Comparison of ENCODE assay signal across 17 cellular contexts in the genomic region with DNA sequence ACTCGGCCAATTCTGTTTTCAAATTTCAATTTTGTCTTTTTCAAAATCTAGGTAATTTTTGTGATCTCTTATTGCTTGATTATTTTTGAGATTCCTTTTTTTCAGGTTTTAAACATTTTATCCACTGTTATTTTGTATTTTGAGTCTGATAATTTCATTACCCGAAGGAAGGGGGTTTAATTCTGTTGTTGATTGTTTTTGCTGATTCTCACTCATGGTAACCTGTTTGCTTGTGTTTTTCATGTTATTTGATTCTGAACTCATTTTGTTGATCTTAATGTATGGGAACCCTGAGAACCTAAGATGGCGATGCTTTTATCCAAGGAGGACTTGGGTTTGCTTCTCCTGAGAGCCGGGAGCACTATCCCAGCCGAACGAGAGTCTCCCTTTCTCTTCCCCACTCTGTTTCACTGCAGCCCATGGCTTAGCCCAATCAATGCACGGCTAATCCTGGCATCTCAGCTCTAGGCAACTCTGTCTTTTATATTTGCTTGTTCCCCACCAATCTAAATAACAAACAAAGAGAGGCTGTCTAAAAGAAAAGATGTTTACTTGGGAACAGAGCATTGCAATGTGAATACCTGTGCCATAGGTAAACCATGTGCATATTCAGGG.
"Had no signal": no experiment of that assay in that cellular context is flagged by ENCODE, and none has a peak within 500 bp of the region (broad histone marks: within the 10 kb centered on the region; RNA-seq: fewer than 3 reads in every experiment).

No MANE protein-coding gene starts in this region.

- H3K27ac Mint-ChIP-seq: type B pancreatic cell had no signal

- H3K9me3 Mint-ChIP-seq: endodermal cell; naive thymus-derived CD8-positive, alpha-beta T cell; neural crest cell; type B pancreatic cell had no signal

- H3K27me3 ChIP-seq: colonic mucosa, gastroesophageal sphincter, hepatocyte, right atrium auricular region, suprapubic skin, thyroid gland had no signal

- DNase-seq: colonic mucosa; effector CD4-positive, alpha-beta T cell; endodermal cell; left colon; naive thymus-derived CD8-positive, alpha-beta T cell; posterior cingulate gyrus; stimulated activated CD4-positive, alpha-beta T cell treated with anti-CD3 and anti-CD28 coated beads, Interleukin-2, amount 100 ng/mL, for 48 hours; stimulated activated naive CD4-positive, alpha-beta T cell treated with Interleukin-2 at 50 U/mL for 16 hours; thyroid gland had no signal

- H3K4me3 ChIP-seq: colonic mucosa, gastroesophageal sphincter, hepatocyte, right atrium auricular region, smooth muscle cell, suprapubic skin, thyroid gland had no signal

- H3K4me2 ChIP-seq: hepatocyte had no signal

- ATAC-seq: left colon; naive thymus-derived CD8-positive, alpha-beta T cell had no signal

- H3K36me3 Mint-ChIP-seq: type B pancreatic cell had no signal

- H3K27ac ChIP-seq: colonic mucosa, gastroesophageal sphincter, hepatocyte, suprapubic skin had no signal

- H3K4me1 ChIP-seq: colonic mucosa, gastroesophageal sphincter had no signal

- H3K36me3 ChIP-seq: colonic mucosa, gastroesophageal sphincter, right atrium auricular region, suprapubic skin, thyroid gland had no signal

- FAIRE-seq: urothelium cell line had no signal

- H2AFZ ChIP-seq: hepatocyte had no signal

- H3K79me2 ChIP-seq: hepatocyte had no signal

- H3K9me3 ChIP-seq: colonic mucosa, gastroesophageal sphincter, suprapubic skin, thyroid gland had no signal

- H3K4me3 Mint-ChIP-seq: endodermal cell; naive thymus-derived CD8-positive, alpha-beta T cell; neural crest cell; type B pancreatic cell had no signal
